21 cellular contexts compared by ENCODE assay signal in the genomic region with DNA sequence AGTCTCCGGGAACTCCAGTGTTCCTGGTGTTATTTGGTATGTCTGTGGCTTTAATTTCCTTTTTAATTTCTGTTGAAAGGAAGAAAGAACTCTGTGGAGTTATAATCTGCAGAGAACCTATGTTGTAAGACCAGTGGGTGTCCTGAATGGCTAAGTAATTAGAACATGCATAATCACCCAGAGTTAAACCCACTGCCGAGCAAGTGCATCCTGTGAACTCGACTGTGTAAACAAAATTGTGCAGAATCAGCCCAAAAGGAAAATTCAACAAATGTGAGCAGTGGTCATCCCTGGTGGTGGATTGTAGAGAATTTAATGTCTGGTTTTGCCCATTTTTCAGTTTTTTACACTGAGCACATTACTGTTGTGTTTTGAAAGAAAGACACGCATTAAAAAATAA.
DNase-seq lines count a peak whose midpoint lies in the region; ATAC-seq, FAIRE-seq and TF ChIP-seq lines count a peak whose summit lies in the region.
"Had no signal": no experiment of that assay in that cellular context is flagged by ENCODE, and none has a peak within 500 bp of the region (broad histone marks: within the 10 kb centered on the region; RNA-seq: fewer than 3 reads in every experiment).

No MANE protein-coding gene starts in this region.

- H3K36me3 ChIP-seq in liver (ENCODE audit: control insufficient read depth in 4 of 4, insufficient read depth in 3 of 4, low read depth in 1 of 4, low read length in 3 of 4) (no peaks in the 10 kb centered on the region), HepG2 (replicated peaks in 1 of 2; ENCODE audit: control insufficient read depth in 1 of 2, insufficient read depth in 2 of 2, low read length in 2 of 2) (no peaks in the 10 kb centered on the region), K562 (ENCODE audit: control insufficient read depth, insufficient read depth, low read length) (no peaks in the 10 kb centered on the region), iPS-20b (ENCODE audit: insufficient read depth, low read depth, low read length) (no peaks in the 10 kb centered on the region)

- TF ChIP-seq POLR2A in HepG2 (IDR thresholded peaks at IDR 0.05; ENCODE audit: insufficient read depth in 1 of 2, low read depth in 2 of 2, low read length in 2 of 2) (no peak), K562 (conservative IDR thresholded peaks at IDR 0.05) (no peak)

- 48% methylated on average over 4 of the region's 4 CpGs for WGBS in liver
- WGBS in HepG2 (ENCODE audit: low lambda C conversion rate): 36% methylated on average over 4 of the region's 4 CpGs
- 49% methylated on average over 4 of the region's 4 CpGs for WGBS in K562 (ENCODE audit: insufficient coverage, low coverage, missing lambda C conversion rate)

- H3K4me2 ChIP-seq in HepG2 (ENCODE audit: low read depth, low read length) (no peak overlapping the region), K562 (ENCODE audit: insufficient read depth, low read length) (no peak overlapping the region)

- TF ChIP-seq RAD21 in liver (IDR thresholded peaks at IDR 0.05): peak; percentile 10 to 35
- TF ChIP-seq RAD21 in HepG2 (CRISPR knock-in tag; IDR thresholded peaks at IDR 0.05): no peak
- TF ChIP-seq RAD21 in K562 (CRISPR knock-in tag; conservative IDR thresholded peaks at IDR 0.05 in 1 of 2, IDR thresholded peaks at IDR 0.05 in 1 of 2): no peak

- peaks cover 0 to 3% (median 0%) of the 10 kb centered on the region in 4 donors for H3K4me1 ChIP-seq in liver (ENCODE audit: control insufficient read depth in 4 of 4, insufficient read depth in 4 of 4, low read length in 3 of 4)
- no peaks in the 10 kb centered on the region for H3K4me1 ChIP-seq in HepG2 (ENCODE audit: insufficient read depth, low read length)
- H3K4me1 ChIP-seq in K562 (replicated peaks in 1 of 2; ENCODE audit: control insufficient read depth in 2 of 2, insufficient read depth in 2 of 2, low read length in 2 of 2): peaks cover 11 to 31% of the 10 kb centered on the region in 2 experiments; a peak in 4 of 5 replicates
- peaks cover 11% of the 10 kb centered on the region; the same call in 1 of the 2 replicates for H3K4me1 ChIP-seq in iPS-20b (ENCODE audit: insufficient read depth, low read length)
- H3K4me1 ChIP-seq: Caco-2 had no signal

- H3K9me1 ChIP-seq in K562 (ENCODE audit: control insufficient read depth, insufficient read depth, low read length): no peaks in the 10 kb centered on the region

- H3K4me3 ChIP-seq in liver (ENCODE audit: low read depth in 1 of 3, low read length in 3 of 3): no peak overlapping the region
- H3K4me3 ChIP-seq in HepG2 (replicated peaks in 1 of 3; ENCODE audit: insufficient read depth in 1 of 3, low read depth in 2 of 3, low read length in 3 of 3): no peak overlapping the region
- H3K4me3 ChIP-seq in K562: no peak overlapping the region
- no peak overlapping the region for H3K4me3 ChIP-seq in iPS-20b (ENCODE audit: low read length)
- H3K4me3 ChIP-seq: SK-N-MC had no signal

- CTCF ChIA-PET in HepG2 (lab: Yijun Ruan, JAX; ENCODE audit: low intra/inter-chr PET ratio, low total read pairs): no interaction called here
- CTCF ChIA-PET in K562 (lab: Yijun Ruan, JAX; ENCODE audit: low intra/inter-chr PET ratio): no interaction called here
- CTCF ChIA-PET in RWPE1 (lab: Yijun Ruan, JAX): no interaction called here

- BruUV-seq in HepG2 (replicated peaks; lab: Mats Ljungman, UMichigan): no TSS peak
- BruUV-seq in K562 (replicated peaks; lab: Mats Ljungman, UMichigan): no TSS peak

- POLR2A ChIA-PET in HepG2 (lab: Yijun Ruan, JAX): no interaction called here
- POLR2A ChIA-PET in K562 (lab: Yijun Ruan, JAX): no interaction called here
- POLR2A ChIA-PET in RWPE1 (lab: Yijun Ruan, JAX; ENCODE audit: low non-redundant PET): no interaction called here

- no peaks in the 10 kb centered on the region for H3K27me3 ChIP-seq in liver (ENCODE audit: control insufficient read depth in 4 of 4, insufficient read depth in 4 of 4, low read length in 3 of 4)
- peaks cover 7 to 16% of the 10 kb centered on the region in 2 experiments; a peak in 3 of 5 replicates for H3K27me3 ChIP-seq in HepG2 (ENCODE audit: control insufficient read depth in 1 of 2, insufficient read depth in 2 of 2, low read length in 2 of 2)
- H3K27me3 ChIP-seq in K562 (ENCODE audit: control insufficient read depth in 2 of 2, insufficient read depth in 2 of 2, low read length in 2 of 2): no peaks in the 10 kb centered on the region
- no peaks in the 10 kb centered on the region for H3K27me3 ChIP-seq in iPS-20b (ENCODE audit: insufficient read depth, low read length)

- no peak overlapping the region for H3K27ac ChIP-seq in liver (ENCODE audit: low read depth in 1 of 2, low read length in 2 of 2)
- no peak overlapping the region for H3K27ac ChIP-seq in HepG2 (ENCODE audit: extremely low read length, insufficient read depth, low read length)
- H3K27ac ChIP-seq in K562 (ENCODE audit: extremely low read depth, low read depth, low read length): no peak overlapping the region
- H3K27ac ChIP-seq in iPS-20b (ENCODE audit: low read length): no peak overlapping the region
- no peak overlapping the region for H3K27ac ChIP-seq in RWPE1
- H3K27ac ChIP-seq: HL-60, SK-N-MC had no signal

- FAIRE-seq in HepG2 (lab: Jason Lieb, UNC): no peak
- FAIRE-seq in K562 (lab: Jason Lieb, UNC): no peak
- FAIRE-seq: G401.6, RCC 7860 had no signal

- no peak for DNase-seq in HepG2 (ENCODE audit: low spot score)
- DNase-seq in K562 (ENCODE audit: extremely low read depth in 1 of 4, low spot score in 3 of 4): no peak
- no peak for DNase-seq in NCI-H2029 (lab: John Stamatoyannopoulos, UW)
- no peak for DNase-seq in iPS-NIHi7 (ENCODE audit: extremely low spot score)
- DNase-seq in RWPE1 (ENCODE audit: low spot score): no peak
- DNase-seq in stimulated activated naive CD4-positive, alpha-beta T cell (lab: John Stamatoyannopoulos, UW): no peak
- DNase-seq: 8988T, Caco-2, H7, HFFc6, NCI-H1105, NCI-H1694 treated with DMSO at 0.1 percent for 48 hours, NCI-H2227 treated with DMSO at 0.1 percent for 48 hours, NCI-H524, Right ventricle myocardium superior had no signal

- ATAC-seq in HepG2: no peak
- ATAC-seq in K562: 0 out of 3 replicates have a peak, but pooled peaks have one; percentile 15

- H3K9me3 ChIP-seq in liver (ENCODE audit: control insufficient read depth in 4 of 4, low read length in 3 of 4) (no peaks in the 10 kb centered on the region), HepG2 (ENCODE audit: low read length) (no peaks in the 10 kb centered on the region), K562 (replicated peaks; ENCODE audit: control insufficient read depth, insufficient read depth, low read depth, low read length) (no peaks in the 10 kb centered on the region; the same call in 1 of the 2 replicates), iPS-20b (ENCODE audit: insufficient read depth, low read depth, low read length) (no peaks in the 10 kb centered on the region)
- H3K9me3 ChIP-seq: Caco-2 had no signal

- intact Hi-C loops in HepG2 (cut with micrococcal nuclease; ENCODE audit: unreplicated experiment) (no loop called here), K562 (cut with micrococcal nuclease) (loop anchor here (5.0 kb wide), 1 partner anchor 69 kb away; no protein-coding TSS in a partner anchor)

- in situ Hi-C loops in HepG2 (cut with HindIII; ENCODE audit: extremely low pct_ligation_motif_present, low pct_unique_long_range_greater_than_20kb) (loop anchor here (5.0 kb wide), 1 partner anchor 509 kb away; a partner anchor contains a TSS), K562 (cut with MboI) (no loop called here)

- no peaks in the 10 kb centered on the region for H4K20me1 ChIP-seq in HepG2 (ENCODE audit: insufficient read depth, low read length)
- H4K20me1 ChIP-seq in K562 (replicated peaks; ENCODE audit: control insufficient read depth, insufficient read depth, low read length): no peaks in the 10 kb centered on the region

- no peak overlapping the region for H3K9ac ChIP-seq in liver (ENCODE audit: low read depth in 1 of 2, low read length in 2 of 2)
- H3K9ac ChIP-seq in HepG2 (ENCODE audit: insufficient read depth, low read depth, low read length): no peak overlapping the region
- H3K9ac ChIP-seq in K562 (ENCODE audit: insufficient read depth in 1 of 2, low read depth in 2 of 2, low read length in 2 of 2): no peak overlapping the region
- H3K9ac ChIP-seq in iPS-20b (ENCODE audit: low read depth, low read length): 0 out of 2 replicates have a peak overlapping the region, but pooled peaks have one; percentile 4

- H3K79me2 ChIP-seq in HepG2 (ENCODE audit: insufficient read depth, low read length) (no peaks in the 10 kb centered on the region), K562 (ENCODE audit: control insufficient read depth, insufficient read depth, low read length) (no peaks in the 10 kb centered on the region)

- no peak overlapping the region for H2AFZ ChIP-seq in HepG2 (ENCODE audit: low read length)
- no peak overlapping the region for H2AFZ ChIP-seq in K562 (ENCODE audit: low read depth, low read length)

- TF ChIP-seq CTCF in liver (IDR thresholded peaks at IDR 0.05; ENCODE audit: low read depth, low read length, missing input control): no peak
- TF ChIP-seq CTCF in HepG2 (CRISPR knock-in tag; IDR thresholded peaks at IDR 0.05): no peak
- TF ChIP-seq CTCF in K562 (IDR thresholded peaks at IDR 0.05 in 2 of 3, conservative IDR thresholded peaks at IDR 0.05 in 1 of 3; ENCODE audit: insufficient read depth in 2 of 3, low read depth in 1 of 3, low read length in 3 of 3): no peak
- TF ChIP-seq CTCF in RWPE1 (conservative IDR thresholded peaks at IDR 0.05; ENCODE audit: low read depth): no peak

- TF ChIP-seq EP300 in HepG2 (IDR thresholded peaks at IDR 0.05; ENCODE audit: low read depth in 2 of 2, low read length in 2 of 2): no peak
- no peak for TF ChIP-seq EP300 in HepG2 (CRISPR knock-in tag; IDR thresholded peaks at IDR 0.05; ENCODE audit: borderline replicate concordance)
- no peak for TF ChIP-seq EP300 in K562 (IDR thresholded peaks at IDR 0.05; ENCODE audit: low read length)

TF ChIP-seq in liver, 16 proteins besides CTCF, POLR2A, EP300 and RAD21 (continues in another document):
- TF ChIP-seq HNF4G (IDR thresholded peaks at IDR 0.05): no peak
- no peak for TF ChIP-seq EGR1 (IDR thresholded peaks at IDR 0.05; ENCODE audit: low read depth in 2 of 2)

TF ChIP-seq in K562, 482 proteins besides CTCF, POLR2A, EP300 and RAD21:
- TF ChIP-seq ZNF75A (CRISPR knock-in tag; IDR thresholded peaks at IDR 0.05) (no peak), MEIS2 (IDR thresholded peaks at IDR 0.05; ENCODE audit: partially characterized antibody) (no peak), ZNF134 (CRISPR knock-in tag; conservative IDR thresholded peaks at IDR 0.05) (no peak), RCOR1 (IDR thresholded peaks at IDR 0.05; ENCODE audit: borderline replicate concordance in 1 of 2, low read depth in 2 of 2, low read length in 2 of 2) (no peak), MAFG (tag; conservative IDR thresholded peaks at IDR 0.05) (peak; percentile 52), POLR2H (tag; IDR thresholded peaks at IDR 0.05; ENCODE audit: low read depth) (no peak), RFX1 (IDR thresholded peaks at IDR 0.05) (no peak), C11orf30 (IDR thresholded peaks at IDR 0.05; ENCODE audit: low read depth) (peak; percentile 65; the same call in 1 of the 2 replicates), HNRNPL (IDR thresholded peaks at IDR 0.05; ENCODE audit: low read depth, low read length) (no peak), ZNF316 (IDR thresholded peaks at IDR 0.05) (peak; percentile 58), GTF2A2 (tag; IDR thresholded peaks at IDR 0.05) (no peak)
